ENCODE assay signal across 8 cellular contexts in genomic region chr1:220874201-220874655, GRCh38. TPM values are rescaled to one million over a fixed set of nuclear protein-coding genes. Genes with fewer than 3 reads are reported as not detected.
DNase-seq lines count a peak whose midpoint lies in the region; ATAC-seq and TF ChIP-seq lines count a peak whose summit lies in the region.

No MANE protein-coding gene starts in this region.

- no peak overlapping the region for H3K27ac ChIP-seq in H9 (ENCODE audit: insufficient read length, low read depth, low read length)
- no peak overlapping the region for H3K27ac ChIP-seq in lower lobe of right lung
- H3K27ac ChIP-seq in CD8-positive, alpha-beta T cell (ENCODE audit: low read depth, low read length) = no peak overlapping the region

- POLR2A ChIA-PET in CD8-positive, alpha-beta T cell (lab: Charles Lee) = no interaction called here

- H2BK5ac ChIP-seq in H9 (ENCODE audit: insufficient read length, low read length) = no peak overlapping the region

- no peak overlapping the region for H3K4me2 ChIP-seq in H9 (ENCODE audit: insufficient read depth, insufficient read length, low read length)

- CTCF ChIA-PET in CD8-positive, alpha-beta T cell (lab: Charles Lee) = no interaction called here

- no peak overlapping the region for H3K14ac ChIP-seq in H9 (ENCODE audit: insufficient read depth, low read length)

- H3K27ac Mint-ChIP-seq in H9 = no peak overlapping the region
- no peak overlapping the region for H3K27ac Mint-ChIP-seq in T-helper 2 cell treated with Interferon-gamma antibody and Interleukin-4, amounts not matched to agents 5 μg/mL and 100 μg/mL, for 36 hours
- no peak overlapping the region for H3K27ac Mint-ChIP-seq in CD8-positive, alpha-beta T cell

- no peak overlapping the region for H3K4me3 ChIP-seq in choroid plexus epithelial cell (ENCODE audit: low read depth, low read length)
- H3K4me3 ChIP-seq in lower lobe of right lung = no peak overlapping the region
- no peak overlapping the region for H3K4me3 ChIP-seq in CD8-positive, alpha-beta T cell (ENCODE audit: low read depth, low read length)

- H3K79me2 ChIP-seq in H9 (ENCODE audit: insufficient read depth, low read length) = no peaks in the 10 kb centered on the region

- H2BK20ac ChIP-seq in H9 (ENCODE audit: low read depth, low read length, poor library complexity, severe bottlenecking) = no peak overlapping the region

- DNase-seq in DMS53 (lab: John Stamatoyannopoulos, UW) (peak; percentile 58), H9 (peak; percentile 60), NCI-H82 treated with DMSO at 0.1 percent for 48 hours (lab: John Stamatoyannopoulos, UW; ENCODE audit: unreplicated experiment) (peak; percentile 57), choroid plexus epithelial cell (ENCODE audit: low read depth) (peak; percentile 68), lower lobe of right lung (no peak), GM19240 (ENCODE audit: insufficient read length, low spot score) (no peak)
- no peak for DNase-seq in T-helper 2 cell treated with Interferon-gamma antibody and Interleukin-4, amounts not matched to agents 5 μg/mL and 100 μg/mL, for 36 hours (ENCODE audit: low spot score)
- DNase-seq in CD8-positive, alpha-beta T cell = no peak

- H3T11ph ChIP-seq in H9 (ENCODE audit: low read length) = no peak overlapping the region

- intact Hi-C loops in lower lobe of right lung (cut with DNase I) = loop anchor here (10.0 kb wide), 1 partner anchor 331 kb away; no protein-coding TSS in a partner anchor
- intact Hi-C loops in CD8-positive, alpha-beta T cell (cut with DNase I, micrococcal nuclease) = loop anchor here in 1 of 2 experiments (10.0 kb wide), 1 partner anchor 1761 kb away; no protein-coding TSS in a partner anchor

- H3K4ac ChIP-seq in H9 (ENCODE audit: low read depth, low read length) = no peak overlapping the region

- no peak overlapping the region for H3K56ac ChIP-seq in H9 (ENCODE audit: insufficient read length, low read depth, low read length)

- H3K18ac ChIP-seq in H9 (ENCODE audit: insufficient read length, low read depth, low read length) = no peak overlapping the region

- H2BK120ac ChIP-seq in H9 (ENCODE audit: low read depth, low read length, poor library complexity, severe bottlenecking) = no peak overlapping the region

- H2AK5ac ChIP-seq in H9 (ENCODE audit: insufficient read length, low read length) = no peak overlapping the region

- no peaks in the 10 kb centered on the region for H3K79me1 ChIP-seq in H9 (ENCODE audit: insufficient read depth, low read depth, low read length, poor library complexity, severe bottlenecking)

- no peaks in the 10 kb centered on the region; a peak in 1 of 7 replicates for H3K36me3 Mint-ChIP-seq in H9 (ENCODE audit: insufficient read depth in 1 of 3, low read depth in 3 of 3)
- peaks cover 4% of the 10 kb centered on the region for H3K36me3 Mint-ChIP-seq in T-helper 2 cell treated with Interferon-gamma antibody and Interleukin-4, amounts not matched to agents 5 μg/mL and 100 μg/mL, for 36 hours (ENCODE audit: low read depth)
- H3K36me3 Mint-ChIP-seq in CD8-positive, alpha-beta T cell = no peaks in the 10 kb centered on the region

- H4K20me1 ChIP-seq in H9 (ENCODE audit: control insufficient read depth, insufficient read depth, insufficient read length) = no peaks in the 10 kb centered on the region

- no peak overlapping the region for H2BK15ac ChIP-seq in H9 (ENCODE audit: low read depth, low read length)

- no peak for ATAC-seq in lower lobe of right lung
- no peak for ATAC-seq in CD8-positive, alpha-beta T cell

- H4K91ac ChIP-seq in H9 (ENCODE audit: insufficient read length, low read depth, low read length) = no peak overlapping the region

- H3K27me3 Mint-ChIP-seq in H9 (ENCODE audit: low read depth) = peaks cover 66% of the 10 kb centered on the region
- H3K27me3 Mint-ChIP-seq in T-helper 2 cell treated with Interferon-gamma antibody and Interleukin-4, amounts not matched to agents 5 μg/mL and 100 μg/mL, for 36 hours (ENCODE audit: low read depth) = peaks cover 58% of the 10 kb centered on the region
- H3K27me3 Mint-ChIP-seq in CD8-positive, alpha-beta T cell (ENCODE audit: low read depth) = peaks cover 72% of the 10 kb centered on the region

- no peaks in the 10 kb centered on the region; a peak in 2 of 5 replicates for H3K9me3 Mint-ChIP-seq in H9
- H3K9me3 Mint-ChIP-seq in T-helper 2 cell treated with Interferon-gamma antibody and Interleukin-4, amounts not matched to agents 5 μg/mL and 100 μg/mL, for 36 hours = no peaks in the 10 kb centered on the region
- no peaks in the 10 kb centered on the region for H3K9me3 Mint-ChIP-seq in CD8-positive, alpha-beta T cell

- no peak overlapping the region for H2BK12ac ChIP-seq in H9 (ENCODE audit: insufficient read length, low read depth, low read length)

- H3K27me3 ChIP-seq in H9 (ENCODE audit: insufficient read depth, low read length) (peaks cover 44% of the 10 kb centered on the region), lower lobe of right lung (ENCODE audit: low read depth) (peaks cover 5% of the 10 kb centered on the region)
- peaks cover 10% of the 10 kb centered on the region for H3K27me3 ChIP-seq in CD8-positive, alpha-beta T cell (ENCODE audit: insufficient read depth, low read length)

- H2AFZ ChIP-seq in H9 (ENCODE audit: low read length) = no peak overlapping the region

- no peak overlapping the region for H4K8ac ChIP-seq in H9 (replicated peaks; ENCODE audit: insufficient read length, low read depth, low read length)

- H3K23me2 ChIP-seq in H9 (ENCODE audit: insufficient read length, low read depth, low read length, poor library complexity, severe bottlenecking) = peaks cover 13% of the 10 kb centered on the region

- TF ChIP-seq CTCF in H9 (conservative IDR thresholded peaks at IDR 0.05) (peak; percentile 81), choroid plexus epithelial cell (conservative IDR thresholded peaks at IDR 0.05; ENCODE audit: low read depth, low read length) (peak; percentile 80), lower lobe of right lung (IDR thresholded peaks at IDR 0.05) (peak; percentile 66)
- no peak for TF ChIP-seq CTCF in CD8-positive, alpha-beta T cell (IDR thresholded peaks at IDR 0.05)

- H3K9ac ChIP-seq in H9 (ENCODE audit: extremely low read depth, insufficient read length, low read length) = no peak overlapping the region

- H4K5ac ChIP-seq in H9 (ENCODE audit: insufficient read length, low read depth, low read length) = no peak overlapping the region

- H3K23ac ChIP-seq in H9 (ENCODE audit: insufficient read length, low read depth, low read length) = no peak overlapping the region

- WGBS in H9 (ENCODE audit: extremely low coverage, insufficient read length, low lambda C conversion rate) = no CpG with 5 or more reads among the region's 4 CpGs

- H3K4me1 Mint-ChIP-seq in H9 = peaks cover 24 to 32% of the 10 kb centered on the region in 2 experiments
- H3K4me1 Mint-ChIP-seq in T-helper 2 cell treated with Interferon-gamma antibody and Interleukin-4, amounts not matched to agents 5 μg/mL and 100 μg/mL, for 36 hours (ENCODE audit: low read depth) = peaks cover 20% of the 10 kb centered on the region
- H3K4me1 Mint-ChIP-seq in CD8-positive, alpha-beta T cell (ENCODE audit: low read depth) = peaks cover 19% of the 10 kb centered on the region

- H3K4me1 ChIP-seq in H9 (ENCODE audit: insufficient read depth, low read length) (no peaks in the 10 kb centered on the region), lower lobe of right lung (peaks cover 40% of the 10 kb centered on the region)
- H3K4me1 ChIP-seq in CD8-positive, alpha-beta T cell (ENCODE audit: insufficient read depth, low read length) = peaks cover 13% of the 10 kb centered on the region

- H3K9me3 ChIP-seq in H9 (ENCODE audit: control insufficient read depth, low read depth, low read length) (no peaks in the 10 kb centered on the region), lower lobe of right lung (no peaks in the 10 kb centered on the region)
- H3K9me3 ChIP-seq in CD8-positive, alpha-beta T cell (ENCODE audit: low read length) = no peaks in the 10 kb centered on the region

- no peaks in the 10 kb centered on the region for H3K36me3 ChIP-seq in lower lobe of right lung
- no peaks in the 10 kb centered on the region for H3K36me3 ChIP-seq in CD8-positive, alpha-beta T cell (ENCODE audit: insufficient read depth, low read length)

- H3K4me3 Mint-ChIP-seq in H9 = no peak overlapping the region
- H3K4me3 Mint-ChIP-seq in T-helper 2 cell treated with Interferon-gamma antibody and Interleukin-4, amounts not matched to agents 5 μg/mL and 100 μg/mL, for 36 hours = no peak overlapping the region
- no peak overlapping the region for H3K4me3 Mint-ChIP-seq in CD8-positive, alpha-beta T cell

RNA-seq across cellular contexts. Expression of gene HLX, which starts 5.0 kb away (rescaled TPM):
- total RNA-seq in H9 (2021) (0.37 and 0.88 TPM in 2 replicates), lower lobe of right lung (18.5 TPM)
- not detected for total RNA-seq in CD8-positive, alpha-beta T cell

Comparison
In these comparisons a context has a peak if more than half of its experiments do, and no peak if none do; other contexts are left out.
1. DNase-seq: peak in DMS53 (single experiment), H9 (single experiment), NCI-H82 treated with DMSO at 0.1 percent for 48 hours (single experiment) and choroid plexus epithelial cell (single experiment); none in lower lobe of right lung (single experiment), T-helper 2 cell treated with Interferon-gamma antibody and Interleukin-4, amounts not matched to agents 5 μg/mL and 100 μg/mL, for 36 hours (single experiment), GM19240 (single experiment) and CD8-positive, alpha-beta T cell (0 of 7).
2. RNA of gene HLX, which starts 5.0 kb away (total RNA-seq): 18.5 TPM in lower lobe of right lung (single experiment); 0.37 to 0.88 TPM in H9 and not detected in CD8-positive, alpha-beta T cell; every median in the first group is over 10 times any median in the second.